8 cellular contexts compared by ENCODE assay signal in genomic region chr16:67017810-67018488, GRCh38. TPM values are rescaled to one million over a fixed set of nuclear protein-coding genes. Genes with fewer than 3 reads are reported as not detected.
DNase-seq lines count a peak whose midpoint lies in the region; ATAC-seq and TF ChIP-seq lines count a peak whose summit lies in the region.

No MANE protein-coding gene starts in this region.

- peak; percentile 70 for TF ChIP-seq CTCF in mesothelial cell of epicardium (IDR thresholded peaks at IDR 0.05; ENCODE audit: unreplicated experiment)

- ATAC-seq in GM19452 (IDR thresholded peaks at IDR 0.05; ENCODE audit: unreplicated experiment) (peak; percentile 87), HG03558 (IDR thresholded peaks at IDR 0.05; ENCODE audit: extremely low read depth, unreplicated experiment) (peak; percentile 97)

- H3K4me1 Mint-ChIP-seq in activated CD4-positive, alpha-beta T cell treated with anti-CD3 and anti-CD28 coated beads, Interleukin-2, amount 10 ng/mL, durations not matched to agents 7 days and 5 days = peaks cover 42% of the 10 kb centered on the region
- H3K4me1 Mint-ChIP-seq in mesothelial cell of epicardium = peaks cover 35% of the 10 kb centered on the region

- no peak overlapping the region for H3K4me3 Mint-ChIP-seq in activated CD4-positive, alpha-beta T cell treated with anti-CD3 and anti-CD28 coated beads, Interleukin-2, amount 10 ng/mL, durations not matched to agents 7 days and 5 days
- no peak overlapping the region for H3K4me3 Mint-ChIP-seq in mesothelial cell of epicardium

- POLR2A ChIA-PET in activated CD4-positive, alpha-beta T cell treated with anti-CD3 and anti-CD28 coated beads, Interleukin-2, amount 10 ng/mL, durations not matched to agents 7 days and 5 days (lab: Charles Lee) = interaction anchor here (1.0 to 1.2 kb wide), 2 partner anchors 10 to 135 kb away, joined by 3 to 4 read pairs; no protein-coding TSS in a partner anchor

- H3K27ac Mint-ChIP-seq in activated CD4-positive, alpha-beta T cell treated with anti-CD3 and anti-CD28 coated beads, Interleukin-2, amount 10 ng/mL, durations not matched to agents 7 days and 5 days = peak overlapping the region; percentile 46
- H3K27ac Mint-ChIP-seq in mesothelial cell of epicardium = no peak overlapping the region

- peak; percentile 56 for DNase-seq in COLO829 (ENCODE audit: low spot score)
- peak; percentile 94 for DNase-seq in NCI-H69 (lab: John Stamatoyannopoulos, UW)
- DNase-seq in activated CD4-positive, alpha-beta T cell treated with anti-CD3 and anti-CD28 coated beads, Interleukin-2, amount 10 ng/mL, durations not matched to agents 7 days and 5 days = peak; percentile 94
- DNase-seq in effector CD4-positive, alpha-beta T cell = peak; percentile 78
- DNase-seq in mesothelial cell of epicardium (ENCODE audit: low spot score in 2 of 2, unreplicated experiment in 2 of 2) = peak; percentile 50 to 78
- peak; percentile 56 to 75 for DNase-seq in stimulated activated CD8-positive, alpha-beta memory T cell treated with anti-CD3 and anti-CD28 coated beads, Interleukin-7, amount 100 ng/mL, for 1 hour (ENCODE audit: low read depth in 2 of 2)

- H3K36me3 Mint-ChIP-seq in activated CD4-positive, alpha-beta T cell treated with anti-CD3 and anti-CD28 coated beads, Interleukin-2, amount 10 ng/mL, durations not matched to agents 7 days and 5 days (ENCODE audit: low read depth) = no peaks in the 10 kb centered on the region
- H3K36me3 Mint-ChIP-seq in mesothelial cell of epicardium = no peaks in the 10 kb centered on the region

- no peaks in the 10 kb centered on the region for H3K27me3 Mint-ChIP-seq in activated CD4-positive, alpha-beta T cell treated with anti-CD3 and anti-CD28 coated beads, Interleukin-2, amount 10 ng/mL, durations not matched to agents 7 days and 5 days
- no peaks in the 10 kb centered on the region for H3K27me3 Mint-ChIP-seq in mesothelial cell of epicardium (ENCODE audit: low read depth)

- H3K9me3 Mint-ChIP-seq in activated CD4-positive, alpha-beta T cell treated with anti-CD3 and anti-CD28 coated beads, Interleukin-2, amount 10 ng/mL, durations not matched to agents 7 days and 5 days = no peaks in the 10 kb centered on the region
- H3K9me3 Mint-ChIP-seq in mesothelial cell of epicardium = no peaks in the 10 kb centered on the region

- CTCF ChIA-PET in activated CD4-positive, alpha-beta T cell treated with anti-CD3 and anti-CD28 coated beads, Interleukin-2, amount 10 ng/mL, durations not matched to agents 7 days and 5 days (lab: Charles Lee) = interaction anchor here (0.6 to 11.2 kb wide), 60 partner anchors 10 to 231 kb away, joined by 3 to 129 read pairs (median 5); partner anchors contain the start of genes B3GNT9, CBFB, CES3 and CES4A

RNA-seq across cellular contexts. Expression of gene CBFB, which starts 11.0 kb away (rescaled TPM):
- 100 to 1,000 TPM; 218 to 222 TPM for total RNA-seq in activated CD4-positive, alpha-beta T cell treated with anti-CD3 and anti-CD28 coated beads, Interleukin-2, amount 10 ng/mL, durations not matched to agents 7 days and 5 days
- total RNA-seq in mesothelial cell of epicardium = 69.3 to 82.6 TPM (median 74.6 TPM) in 3 replicates

RNA-seq across cellular contexts. Expression of gene CES4A, which starts 29.6 kb away (rescaled TPM):
- 10 to 100 TPM; 28.9 to 30.5 TPM for total RNA-seq in activated CD4-positive, alpha-beta T cell treated with anti-CD3 and anti-CD28 coated beads, Interleukin-2, amount 10 ng/mL, durations not matched to agents 7 days and 5 days
- total RNA-seq in mesothelial cell of epicardium = 15.9 to 19.6 TPM (median 18.5 TPM) in 3 replicates

RNA-seq across cellular contexts. Expression of gene CES3, which starts 56.9 kb away (rescaled TPM):
- 1 to 10 TPM; 5.9 to 6.4 TPM for total RNA-seq in activated CD4-positive, alpha-beta T cell treated with anti-CD3 and anti-CD28 coated beads, Interleukin-2, amount 10 ng/mL, durations not matched to agents 7 days and 5 days
- 4.8 to 5.4 TPM (median 5.1 TPM) in 3 replicates for total RNA-seq in mesothelial cell of epicardium

Comparison
In these comparisons a context has a peak if more than half of its experiments do, and no peak if none do; other contexts are left out.
1. Peak in every context shown above with its lines: DNase-seq and ATAC-seq.